Comparison of ENCODE assay signal across 8 cellular contexts in the genomic region with DNA sequence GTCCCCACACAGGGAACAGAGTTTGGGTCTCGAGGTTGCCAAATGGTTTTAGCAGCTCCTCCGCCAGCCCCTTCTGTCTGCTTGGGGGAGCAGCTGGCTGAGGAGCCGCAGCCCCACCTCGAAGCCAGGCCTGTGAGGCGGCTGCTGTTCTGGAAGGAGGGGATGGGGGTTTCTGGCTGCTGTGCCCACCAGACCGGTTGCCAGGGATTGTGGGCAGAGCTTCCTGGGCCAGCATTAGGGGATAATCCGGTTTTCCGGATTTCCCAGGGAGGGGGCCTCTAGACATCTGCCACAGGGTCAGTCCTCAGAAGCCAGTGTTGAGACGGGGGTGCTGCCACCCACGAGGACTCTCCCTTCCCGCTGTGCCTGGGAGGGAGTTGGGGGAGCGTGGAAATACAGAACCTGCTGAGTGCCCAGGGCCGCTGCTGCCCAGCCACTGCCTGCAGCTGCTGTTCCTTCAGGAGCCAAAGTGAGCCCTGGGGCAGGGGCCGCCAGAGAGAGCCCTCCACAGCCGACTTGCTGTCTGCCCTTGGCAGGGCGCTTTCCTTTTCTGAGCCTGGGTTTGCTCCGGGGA. TPM values are rescaled to one million over a fixed set of nuclear protein-coding genes. Genes with fewer than 3 reads are reported as not detected.
DNase-seq lines count a peak whose midpoint lies in the region; ATAC-seq and TF ChIP-seq lines count a peak whose summit lies in the region.

No MANE protein-coding gene starts in this region.

- H3K27ac ChIP-seq in VCaP = peak overlapping the region; percentile 92
- peak overlapping the region; percentile 90 to 99 (median 97) for H3K27ac ChIP-seq in gastrocnemius medialis

- DNase-seq in GM12864 (ENCODE audit: low read depth) (no peak), fibroblast of villous mesenchyme (ENCODE audit: low read depth) (no peak), gastrocnemius medialis (no peak), activated gamma-delta T cell (lab: John Stamatoyannopoulos, UW) (no peak), activated gamma-delta T cell treated with Interleukin-2 at 50 U/mL for 16 hours (no peak), DMS79 (lab: John Stamatoyannopoulos, UW) (no peak)

- no peaks in the 10 kb centered on the region for H3K9me3 ChIP-seq in gastrocnemius medialis

- TF ChIP-seq CTCF in GM12864 (IDR thresholded peaks at IDR 0.05; ENCODE audit: low read depth, low read length, missing control alignments) = no peak
- TF ChIP-seq CTCF in VCaP (conservative IDR thresholded peaks at IDR 0.05) = no peak
- no peak for TF ChIP-seq CTCF in fibroblast of villous mesenchyme (IDR thresholded peaks at IDR 0.05; ENCODE audit: insufficient read depth, low read depth, low read length)
- no peak for TF ChIP-seq CTCF in gastrocnemius medialis (IDR thresholded peaks at IDR 0.05 in 4 of 5, conservative IDR thresholded peaks at IDR 0.05 in 1 of 5)

- no peaks in the 10 kb centered on the region for H3K27me3 ChIP-seq in gastrocnemius medialis

- H3K4me3 ChIP-seq in GM12864 (ENCODE audit: low read depth, low read length) (peak overlapping the region; percentile 83), fibroblast of villous mesenchyme (ENCODE audit: low read depth, low read length) (peak overlapping the region; percentile 93), gastrocnemius medialis (peak overlapping the region; percentile 92 to 100 (median 96))

- peaks cover 31 to 32% of the 10 kb centered on the region in 2 donors for H3K4me1 ChIP-seq in gastrocnemius medialis

- intact Hi-C loops in gastrocnemius medialis (cut with DNase I; ENCODE audit: low total_unique reads) = no loop called here

- in situ Hi-C loops in gastrocnemius medialis (cut with MboI; ENCODE audit: low sequenced_read_pairs in 4 of 4) = no loop called here

- ATAC-seq in gastrocnemius medialis (no peak), HG03342 (IDR thresholded peaks at IDR 0.05; ENCODE audit: unreplicated experiment) (no peak)

- no peak for TF ChIP-seq POLR2A in gastrocnemius medialis (IDR thresholded peaks at IDR 0.05)

- H3K36me3 ChIP-seq in gastrocnemius medialis = peaks cover 0 to 21% of the 10 kb centered on the region in 2 donors

RNA-seq across cellular contexts. Expression of a gene that starts 2.0 kb away (rescaled TPM):
- 52.2 and 53.1 TPM in 2 replicates for total RNA-seq in fibroblast of villous mesenchyme
- total RNA-seq in gastrocnemius medialis = 100 to 1,000 TPM in 3 of 4 donors, 10 to 100 TPM in 1; 99.0 to 174 (median 138) TPM

RNA-seq across cellular contexts. Expression of a gene that starts 10.3 kb away (rescaled TPM):
- total RNA-seq in fibroblast of villous mesenchyme (0.32 and 0.43 TPM in 2 replicates), gastrocnemius medialis (under 1 TPM in 1 of 4 donors, not detected in 3; 0.49 TPM)

RNA-seq across cellular contexts. Expression of a gene that starts 26.3 kb away (rescaled TPM):
- total RNA-seq in fibroblast of villous mesenchyme (16.8 and 29.3 TPM in 2 replicates), gastrocnemius medialis (10 to 100 TPM; 29.5 to 64.7 (median 35.6) TPM)

RNA-seq across cellular contexts. Expression of a gene that starts 37.3 kb away (rescaled TPM):
- total RNA-seq in fibroblast of villous mesenchyme (under 0.01 TPM in 2 replicates), gastrocnemius medialis (under 1 TPM in 1 of 4 donors, not detected in 3; 0.18 TPM)

RNA-seq across cellular contexts. Expression of a gene that starts 38.8 kb away (rescaled TPM):
- 191 and 207 TPM in 2 replicates for total RNA-seq in fibroblast of villous mesenchyme
- 100 to 1,000 TPM; 305 to 380 (median 364) TPM for total RNA-seq in gastrocnemius medialis
